In genomic region chr2:60530228-60530627, GRCh38 we compare ENCODE assay signal across 10 cellular contexts. TPM values are rescaled to one million over a fixed set of nuclear protein-coding genes. Genes with fewer than 3 reads are reported as not detected.
DNase-seq lines count a peak whose midpoint lies in the region; ATAC-seq and TF ChIP-seq lines count a peak whose summit lies in the region.
"Had no signal": no experiment of that assay in that cellular context is flagged by ENCODE, and none has a peak within 500 bp of the region (broad histone marks: within the 10 kb centered on the region; RNA-seq: fewer than 3 reads in every experiment).

No MANE protein-coding gene starts in this region.

- H3K27ac ChIP-seq in DOHH2 (ENCODE audit: low read depth, low read length) (no peak overlapping the region), colonic mucosa (peak overlapping the region; percentile 56)

- H3K9me3 ChIP-seq in DOHH2 (ENCODE audit: control insufficient read depth, insufficient read depth, low read length) (no peaks in the 10 kb centered on the region), colonic mucosa (no peaks in the 10 kb centered on the region)
- H3K9me3 ChIP-seq: HAP-1 had no signal

- intact Hi-C loops in colonic mucosa (cut with DNase I), result no loop called here

- no peaks in the 10 kb centered on the region for H3K9me3 Mint-ChIP-seq in nephron progenitor cell

- H3K27me3 ChIP-seq in DOHH2 (ENCODE audit: control insufficient read depth, low read length) (no peaks in the 10 kb centered on the region), colonic mucosa (no peaks in the 10 kb centered on the region)

- H3K4me2 ChIP-seq in DOHH2 (ENCODE audit: low read length), result peak overlapping the region; percentile 67

- peaks cover 90% of the 10 kb centered on the region for H3K4me1 Mint-ChIP-seq in nephron progenitor cell

- peaks cover 24% of the 10 kb centered on the region for H3K27me3 Mint-ChIP-seq in nephron progenitor cell (ENCODE audit: low read depth, poor library complexity)

- peak overlapping the region in 1 of 2 donors; percentile 57 for H3K9ac ChIP-seq in colonic mucosa (ENCODE audit: low read depth in 2 of 2, low read length in 2 of 2)

- H3K4me1 ChIP-seq in DOHH2 (ENCODE audit: control insufficient read depth, low read length) (peaks cover 100% of the 10 kb centered on the region), colonic mucosa (peaks cover 4% of the 10 kb centered on the region)

- ATAC-seq in GM18907 (IDR thresholded peaks at IDR 0.05; ENCODE audit: unreplicated experiment), result no peak

- peak; percentile 60 for DNase-seq in NCI-H1105 (lab: John Stamatoyannopoulos, UW)
- peak; percentile 82 for DNase-seq in colonic mucosa
- DNase-seq in nephron progenitor cell, result no peak
- no peak for DNase-seq in EL
- no peak for DNase-seq in stimulated activated CD4-positive, alpha-beta T cell treated with anti-CD3 and anti-CD28 coated beads, Interleukin-2, amount 100 ng/mL, for 48 hours
- no peak for DNase-seq in H4 (ENCODE audit: low spot score)
- DNase-seq: SW 1271 had no signal

- H3K79me2 ChIP-seq in DOHH2 (ENCODE audit: control insufficient read depth, low read length), result peaks cover 100% of the 10 kb centered on the region

- H3F3A ChIP-seq in DOHH2 (ENCODE audit: control insufficient read depth, insufficient read depth), result peaks cover 7% of the 10 kb centered on the region; the same call in 1 of the 2 replicates

- H3K36me3 ChIP-seq in DOHH2 (ENCODE audit: control insufficient read depth, low read length) (peaks cover 99% of the 10 kb centered on the region), colonic mucosa (no peaks in the 10 kb centered on the region)
- H3K36me3 ChIP-seq: HAP-1 had no signal

- TF ChIP-seq CTCF in DOHH2 (IDR thresholded peaks at IDR 0.05; ENCODE audit: low read depth, low read length, poor library complexity, severe bottlenecking), result no peak
- no peak for TF ChIP-seq CTCF in colonic mucosa (IDR thresholded peaks at IDR 0.05)
- no peak for TF ChIP-seq CTCF in nephron progenitor cell (IDR thresholded peaks at IDR 0.05)

- peaks cover 86% of the 10 kb centered on the region for H4K20me1 ChIP-seq in DOHH2 (ENCODE audit: control insufficient read depth, insufficient read depth, low read depth, low read length)

- no peaks in the 10 kb centered on the region for H3K9me2 ChIP-seq in DOHH2 (replicated peaks; ENCODE audit: control insufficient read depth, low read length)

- H3K4me3 ChIP-seq in DOHH2 (ENCODE audit: low read length) (no peak overlapping the region), colonic mucosa (no peak overlapping the region)
- H3K4me3 ChIP-seq: HAP-1 had no signal

- no peaks in the 10 kb centered on the region for H3K36me3 Mint-ChIP-seq in nephron progenitor cell (ENCODE audit: low read depth)

- H3K27ac Mint-ChIP-seq in nephron progenitor cell, result no peak overlapping the region

- peak overlapping the region; percentile 35 for H3K4me3 Mint-ChIP-seq in nephron progenitor cell

RNA-seq across cellular contexts. Expression of gene BCL11A, which starts 23.2 kb away (rescaled TPM):
- total RNA-seq in colonic mucosa, result 10 to 100 TPM; 22.9 to 27.1 TPM
- total RNA-seq in H4 (2014; rRNA removed; shearing (Covaris generic)), result 1.1 and 1.3 TPM in 2 replicates

Comparison
In these comparisons a context has a peak if more than half of its experiments do, and no peak if none do; other contexts are left out.
1. DNase-seq: peak in NCI-H1105 (single experiment) and colonic mucosa (single experiment); none in nephron progenitor cell (single experiment), EL (single experiment), stimulated activated CD4-positive, alpha-beta T cell treated with anti-CD3 and anti-CD28 coated beads, Interleukin-2, amount 100 ng/mL, for 48 hours (0 of 2) and H4 (single experiment).
2. RNA of gene BCL11A, which starts 23.2 kb away (total RNA-seq): 22.9 to 27.1 TPM in colonic mucosa; 1.1 to 1.3 TPM in H4; every median in the first group is over 10 times any median in the second.